ENCODE assay signal across 8 cellular contexts in genomic region chr5:75668988-75669760, GRCh38. TPM values are rescaled to one million over a fixed set of nuclear protein-coding genes. Genes with fewer than 3 reads are reported as not detected.
DNase-seq lines count a peak whose midpoint lies in the region; ATAC-seq lines count a peak whose summit lies in the region.

No MANE protein-coding gene starts in this region.

- DNase-seq in ACHN (peak; percentile 62), NCI-H2171 (lab: John Stamatoyannopoulos, UW) (peak; percentile 6), glomerular endothelial cell (ENCODE audit: extremely low read depth, low read depth, low spot score) (peak; percentile 79), mesenteric fat pad (ENCODE audit: low spot score) (no peak)
- DNase-seq in activated CD4-positive, alpha-beta T cell treated with anti-CD3 and anti-CD28 coated beads, Interleukin-2, amount 50 U/mL, for 48 hours: peak; percentile 70 to 79
- DNase-seq in stimulated activated CD4-positive, alpha-beta T cell treated with anti-CD3 and anti-CD28 coated beads, Interleukin-15, amount 100 ng/mL, for 24 hours: peak; percentile 81

- in situ Hi-C loops in ACHN (cut with HindIII; ENCODE audit: low pct_ligation_motif_present, low pct_unique_long_range_greater_than_20kb, low sequenced_read_pairs): no loop called here

- ATAC-seq in GM18858 (IDR thresholded peaks at IDR 0.05; ENCODE audit: unreplicated experiment) (peak; percentile 79), HG03045 (IDR thresholded peaks at IDR 0.05; ENCODE audit: unreplicated experiment) (peak; percentile 91)

RNA-seq across cellular contexts. Expression of gene POC5, which starts 48.1 kb away (rescaled TPM):
- total RNA-seq in glomerular endothelial cell (10.6 and 11.7 TPM in 2 replicates), mesenteric fat pad (4.9 TPM)

RNA-seq across cellular contexts. Expression of gene ANKDD1B, which starts 57.9 kb away (rescaled TPM):
- total RNA-seq in glomerular endothelial cell (0.53 and 0.70 TPM in 2 replicates), mesenteric fat pad (0.64 TPM)
